19 cellular contexts compared by ENCODE assay signal in genomic region chr22:43821606-43822425, GRCh38. TPM values are rescaled to one million over a fixed set of nuclear protein-coding genes. Genes with fewer than 3 reads are reported as not detected.
"Had no signal": no experiment of that assay in that cellular context is flagged by ENCODE, and none has a peak within 500 bp of the region (broad histone marks: within the 10 kb centered on the region; RNA-seq: fewer than 3 reads in every experiment).

No MANE protein-coding gene starts in this region.

- H3K27me3 Mint-ChIP-seq: activated CD4-positive, alpha-beta T cell treated with anti-CD3 and anti-CD28 coated beads, Interleukin-2, amount 10 ng/mL, durations not matched to agents 7 days and 5 days; activated naive CD8-positive, alpha-beta T cell treated with anti-CD3 and anti-CD28 coated beads, Interleukin-2, amount 10 ng/mL, durations not matched to agents 7 days and 5 days had no signal

- H3K36me3 ChIP-seq: brain microvascular endothelial cell, gastrocnemius medialis, heart left ventricle, sigmoid colon, thyroid gland had no signal

- H3K27ac ChIP-seq: brain microvascular endothelial cell, gastrocnemius medialis, heart left ventricle, psoas muscle, sigmoid colon, thyroid gland had no signal

- DNase-seq: activated B cell treated with CpG ODN at 0.5 μM for 24 hours; activated CD4-positive, alpha-beta T cell treated with anti-CD3 and anti-CD28 coated beads, Interleukin-2, amount 10 ng/mL, durations not matched to agents 7 days and 5 days; activated naive CD4-positive, alpha-beta T cell; activated naive CD8-positive, alpha-beta T cell treated with anti-CD3 and anti-CD28 coated beads, Interleukin-2, amount 10 ng/mL, durations not matched to agents 7 days and 5 days; brain microvascular endothelial cell; gastrocnemius medialis; heart left ventricle; mammary epithelial cell; naive thymus-derived CD4-positive, alpha-beta T cell; occipital lobe; psoas muscle; sigmoid colon; stimulated activated CD4-positive, alpha-beta T cell treated with anti-CD3 and anti-CD28 coated beads, Interleukin-1b, Interleukin-23, amount 100 ng/mL, for 48 hours; SW 1271; thyroid gland had no signal

- H3K9me3 Mint-ChIP-seq: activated B cell treated with CpG ODN at 0.5 μM for 24 hours; activated CD4-positive, alpha-beta T cell treated with anti-CD3 and anti-CD28 coated beads, Interleukin-2, amount 10 ng/mL, durations not matched to agents 7 days and 5 days; activated naive CD8-positive, alpha-beta T cell treated with anti-CD3 and anti-CD28 coated beads, Interleukin-2, amount 10 ng/mL, durations not matched to agents 7 days and 5 days; activated T-helper 1 cell treated with anti-CD3 and anti-CD28 coated beads, Interleukin-12 subunit alpha, Interleukin-12 subunit beta, Interleukin-2, Interleukin-4 antibody, amounts not matched to agents 30 ng/mL and 10 ng/mL and 1 ng/mL, durations not matched to agents 14 hours and 24 hours and 36 hours; dendritic cell treated with granulocyte-macrophage colony-stimulating factor and Interleukin-4, amounts not matched to agents 40 ng/mL and 50 ng/mL, for 4 days; naive thymus-derived CD4-positive, alpha-beta T cell had no signal

- H3K4me1 ChIP-seq: heart left ventricle, psoas muscle, thyroid gland had no signal

- H3K4me3 Mint-ChIP-seq: activated B cell treated with CpG ODN at 0.5 μM for 24 hours; activated CD4-positive, alpha-beta T cell treated with anti-CD3 and anti-CD28 coated beads, Interleukin-2, amount 10 ng/mL, durations not matched to agents 7 days and 5 days; activated naive CD8-positive, alpha-beta T cell treated with anti-CD3 and anti-CD28 coated beads, Interleukin-2, amount 10 ng/mL, durations not matched to agents 7 days and 5 days; activated T-helper 1 cell treated with anti-CD3 and anti-CD28 coated beads, Interleukin-12 subunit alpha, Interleukin-12 subunit beta, Interleukin-2, Interleukin-4 antibody, amounts not matched to agents 30 ng/mL and 10 ng/mL and 1 ng/mL, durations not matched to agents 14 hours and 24 hours and 36 hours; dendritic cell treated with granulocyte-macrophage colony-stimulating factor and Interleukin-4, amounts not matched to agents 40 ng/mL and 50 ng/mL, for 4 days; naive thymus-derived CD4-positive, alpha-beta T cell had no signal

- H3K4me1 Mint-ChIP-seq: activated B cell treated with CpG ODN at 0.5 μM for 24 hours; activated CD4-positive, alpha-beta T cell treated with anti-CD3 and anti-CD28 coated beads, Interleukin-2, amount 10 ng/mL, durations not matched to agents 7 days and 5 days; activated naive CD8-positive, alpha-beta T cell treated with anti-CD3 and anti-CD28 coated beads, Interleukin-2, amount 10 ng/mL, durations not matched to agents 7 days and 5 days; naive thymus-derived CD4-positive, alpha-beta T cell had no signal

- H3K27me3 ChIP-seq: brain microvascular endothelial cell, thyroid gland had no signal

- H3K4me3 ChIP-seq: gastrocnemius medialis, heart left ventricle, psoas muscle, sigmoid colon, thyroid gland had no signal

- ATAC-seq: gastrocnemius medialis; heart left ventricle; naive thymus-derived CD4-positive, alpha-beta T cell; psoas muscle had no signal

- H3K9me3 ChIP-seq: gastrocnemius medialis, heart left ventricle, psoas muscle, sigmoid colon, thyroid gland had no signal

- H3K36me3 Mint-ChIP-seq: activated naive CD8-positive, alpha-beta T cell treated with anti-CD3 and anti-CD28 coated beads, Interleukin-2, amount 10 ng/mL, durations not matched to agents 7 days and 5 days; naive thymus-derived CD4-positive, alpha-beta T cell had no signal

- H3K27ac Mint-ChIP-seq: activated B cell treated with CpG ODN at 0.5 μM for 24 hours; activated CD4-positive, alpha-beta T cell treated with anti-CD3 and anti-CD28 coated beads, Interleukin-2, amount 10 ng/mL, durations not matched to agents 7 days and 5 days; activated T-helper 1 cell treated with anti-CD3 and anti-CD28 coated beads, Interleukin-12 subunit alpha, Interleukin-12 subunit beta, Interleukin-2, Interleukin-4 antibody, amounts not matched to agents 30 ng/mL and 10 ng/mL and 1 ng/mL, durations not matched to agents 14 hours and 24 hours and 36 hours; dendritic cell treated with granulocyte-macrophage colony-stimulating factor and Interleukin-4, amounts not matched to agents 40 ng/mL and 50 ng/mL, for 4 days; naive thymus-derived CD4-positive, alpha-beta T cell had no signal

RNA-seq across cellular contexts. Expression of gene EFCAB6, which starts 9.7 kb away (rescaled TPM):
- total RNA-seq: activated B cell treated with CpG ODN at 0.5 μM for 24 hours; activated T-helper 1 cell treated with anti-CD3 and anti-CD28 coated beads, Interleukin-12 subunit alpha, Interleukin-12 subunit beta, Interleukin-2, Interleukin-4 antibody, amounts not matched to agents 30 ng/mL and 10 ng/mL and 1 ng/mL, durations not matched to agents 14 hours and 24 hours and 36 hours had no signal

RNA-seq across cellular contexts. Expression of gene SULT4A1, which starts 40.5 kb away (rescaled TPM):
- total RNA-seq: activated B cell treated with CpG ODN at 0.5 μM for 24 hours; activated CD4-positive, alpha-beta T cell treated with anti-CD3 and anti-CD28 coated beads, Interleukin-2, amount 10 ng/mL, durations not matched to agents 7 days and 5 days; activated naive CD8-positive, alpha-beta T cell treated with anti-CD3 and anti-CD28 coated beads, Interleukin-2, amount 10 ng/mL, durations not matched to agents 7 days and 5 days; activated T-helper 1 cell treated with anti-CD3 and anti-CD28 coated beads, Interleukin-12 subunit alpha, Interleukin-12 subunit beta, Interleukin-2, Interleukin-4 antibody, amounts not matched to agents 30 ng/mL and 10 ng/mL and 1 ng/mL, durations not matched to agents 14 hours and 24 hours and 36 hours; gastrocnemius medialis; mononuclear cell; naive thymus-derived CD4-positive, alpha-beta T cell; psoas muscle; T-helper 2 cell treated with Interferon-gamma antibody and Interleukin-4, amounts not matched to agents 100 ng/mL and 5 ng/mL, for 36 hours; thyroid gland had no signal
- polyA plus RNA-seq: naive thymus-derived CD4-positive, alpha-beta T cell had no signal
